13 cellular contexts compared by ENCODE assay signal in genomic region chr2:72138921-72139381, GRCh38. TPM values are rescaled to one million over a fixed set of nuclear protein-coding genes. Genes with fewer than 3 reads are reported as not detected.
DNase-seq lines count a peak whose midpoint lies in the region; ATAC-seq and TF ChIP-seq lines count a peak whose summit lies in the region.
"Had no signal": no experiment of that assay in that cellular context is flagged by ENCODE, and none has a peak within 500 bp of the region (broad histone marks: within the 10 kb centered on the region; RNA-seq: fewer than 3 reads in every experiment).

No MANE protein-coding gene starts in this region.

- H3K18ac ChIP-seq in mesenchymal stem cell (ENCODE audit: low read depth in 1 of 2, low read length in 2 of 2), result no peak overlapping the region

- peaks cover 4 to 16% of the 10 kb centered on the region in 2 experiments for H3K36me3 ChIP-seq in mesenchymal stem cell (ENCODE audit: control insufficient read depth in 1 of 2, insufficient read depth in 2 of 2, low read depth in 1 of 2, low read length in 2 of 2)
- H3K36me3 ChIP-seq: pancreas had no signal

- H2AFZ ChIP-seq in mesenchymal stem cell (ENCODE audit: low read depth, low read length), result no peak overlapping the region

- no peak overlapping the region for H3K4me3 ChIP-seq in coronary artery
- no peak overlapping the region for H3K4me3 ChIP-seq in mesenchymal stem cell (ENCODE audit: insufficient read depth in 1 of 2, low read depth in 1 of 2, low read length in 2 of 2)
- H3K4me3 ChIP-seq: pancreas had no signal

- H3K27ac Mint-ChIP-seq in stimulated activated naive CD8-positive, alpha-beta T cell treated with anti-CD3 and anti-CD28 coated beads, Interleukin-15, amount 100 ng/mL, for 72 hours, result no peak overlapping the region

- no peak overlapping the region for H3K23ac ChIP-seq in mesenchymal stem cell (ENCODE audit: low read length in 2 of 2)

- H2BK12ac ChIP-seq in mesenchymal stem cell (ENCODE audit: low read length in 2 of 2), result no peak overlapping the region

- no peak for DNase-seq in stimulated activated naive CD8-positive, alpha-beta T cell treated with anti-CD3 and anti-CD28 coated beads, Interleukin-15, amount 100 ng/mL, for 72 hours
- DNase-seq in stimulated activated naive CD8-positive, alpha-beta T cell treated with anti-CD3 and anti-CD28 coated beads, Interleukin-15, Interleukin-2, amounts not matched to agents 100 U/mL and 50 U/mL, for 24 hours, result no peak
- peak; percentile 86 for DNase-seq in coronary artery (ENCODE audit: low spot score)
- peak; percentile 46 for DNase-seq in myocyte (ENCODE audit: low read depth)
- no peak for DNase-seq in putamen (ENCODE audit: low spot score)
- no peak for DNase-seq in NCI-H128 (lab: John Stamatoyannopoulos, UW; ENCODE audit: unreplicated experiment)
- no peak for DNase-seq in mesenchymal stem cell
- DNase-seq: activated CD4-positive, alpha-beta T cell treated with anti-CD3 and anti-CD28 coated beads for 4 hours; activated T-cell treated with anti-CD3 and anti-CD28 coated beads, Interleukin-2, amount 50 U/mL, for 1 hour; cerebellar nuclear complex; NCI-H1105 had no signal

- no peak for TF ChIP-seq CTCF in coronary artery (IDR thresholded peaks at IDR 0.05)

- H4K91ac ChIP-seq in mesenchymal stem cell (ENCODE audit: low read length), result no peak overlapping the region

- H3K14ac ChIP-seq in mesenchymal stem cell (ENCODE audit: low read length in 2 of 2), result no peak overlapping the region

- no peak overlapping the region for H4K8ac ChIP-seq in mesenchymal stem cell (ENCODE audit: low read length)

- H3K4me1 Mint-ChIP-seq in stimulated activated naive CD8-positive, alpha-beta T cell treated with anti-CD3 and anti-CD28 coated beads, Interleukin-15, amount 100 ng/mL, for 72 hours, result peaks cover 13% of the 10 kb centered on the region

- H3K27ac ChIP-seq in coronary artery (peak overlapping the region; percentile 72 to 88), mesenchymal stem cell (ENCODE audit: low read length, poor library complexity, severe bottlenecking) (no peak overlapping the region)
- H3K27ac ChIP-seq: pancreas had no signal

- H3K9me3 Mint-ChIP-seq in stimulated activated naive CD8-positive, alpha-beta T cell treated with anti-CD3 and anti-CD28 coated beads, Interleukin-15, amount 100 ng/mL, for 72 hours, result no peaks in the 10 kb centered on the region

- H3K4me3 Mint-ChIP-seq in stimulated activated naive CD8-positive, alpha-beta T cell treated with anti-CD3 and anti-CD28 coated beads, Interleukin-15, amount 100 ng/mL, for 72 hours, result no peak overlapping the region

- H3K4me2 ChIP-seq in mesenchymal stem cell (ENCODE audit: low read length, poor library complexity, severe bottlenecking), result no peak overlapping the region

- no peak overlapping the region for H2BK15ac ChIP-seq in mesenchymal stem cell (ENCODE audit: low read depth, poor library complexity, severe bottlenecking)

- peaks cover 37% of the 10 kb centered on the region for H3K27me3 Mint-ChIP-seq in stimulated activated naive CD8-positive, alpha-beta T cell treated with anti-CD3 and anti-CD28 coated beads, Interleukin-15, amount 100 ng/mL, for 72 hours

- no peak overlapping the region for H2BK5ac ChIP-seq in mesenchymal stem cell (ENCODE audit: low read depth, low read length, poor library complexity, severe bottlenecking)

- H3K9ac ChIP-seq in mesenchymal stem cell (ENCODE audit: low read length), result no peak overlapping the region

- H2BK120ac ChIP-seq in mesenchymal stem cell (ENCODE audit: low read depth, low read length), result no peak overlapping the region

- no peaks in the 10 kb centered on the region for H3K9me3 ChIP-seq in mesenchymal stem cell (ENCODE audit: control insufficient read depth, low read length)
- H3K9me3 ChIP-seq: pancreas had no signal

- peaks cover 38% of the 10 kb centered on the region for H3K4me1 ChIP-seq in mesenchymal stem cell (ENCODE audit: control insufficient read depth, insufficient read depth, low read depth, low read length)
- H3K4me1 ChIP-seq: pancreas had no signal

- H2AK5ac ChIP-seq in mesenchymal stem cell (ENCODE audit: low read length, severe bottlenecking), result no peak overlapping the region

- ATAC-seq in stimulated activated naive CD8-positive, alpha-beta T cell treated with anti-CD3 and anti-CD28 coated beads, Interleukin-15, amount 100 ng/mL, for 72 hours, result peak; percentile 6
- no peak for ATAC-seq in stimulated activated naive CD8-positive, alpha-beta T cell treated with anti-CD3 and anti-CD28 coated beads, Interleukin-15, Interleukin-2, amounts not matched to agents 100 U/mL and 50 U/mL, for 24 hours
- ATAC-seq in HG03159 (IDR thresholded peaks at IDR 0.05; ENCODE audit: unreplicated experiment), result no peak

- H3K79me1 ChIP-seq in mesenchymal stem cell (replicated peaks; ENCODE audit: low read length, poor library complexity, severe bottlenecking), result no peaks in the 10 kb centered on the region

- 78% methylated on average over 14 of the region's 14 CpGs for WGBS in mesenchymal stem cell

- H3K27me3 ChIP-seq in mesenchymal stem cell (ENCODE audit: control insufficient read depth in 1 of 2, insufficient read depth in 1 of 2, low read length in 2 of 2), result peaks cover 0 to 14% of the 10 kb centered on the region in 2 experiments

- no peak overlapping the region for H3K4ac ChIP-seq in mesenchymal stem cell (ENCODE audit: low read depth in 1 of 2, low read length in 2 of 2)

RNA-seq across cellular contexts. Expression of gene CYP26B1, which starts 8.7 kb away (rescaled TPM):
- total RNA-seq in myocyte, result 0.10 and 0.19 TPM in 2 replicates
- polyA plus RNA-seq in myocyte (2012), result 0.29 TPM
- 0.08 TPM for polyA plus RNA-seq in mesenchymal stem cell (2013, experiment 1 of 2)
- polyA plus RNA-seq in mesenchymal stem cell (2013, experiment 2 of 2), result 0.10 TPM

Comparison
In these comparisons a context has a peak if more than half of its experiments do, and no peak if none do; other contexts are left out.
1. DNase-seq: peak in coronary artery (single experiment) and myocyte (single experiment); none in stimulated activated naive CD8-positive, alpha-beta T cell treated with anti-CD3 and anti-CD28 coated beads, Interleukin-15, amount 100 ng/mL, for 72 hours (0 of 2), stimulated activated naive CD8-positive, alpha-beta T cell treated with anti-CD3 and anti-CD28 coated beads, Interleukin-15, Interleukin-2, amounts not matched to agents 100 U/mL and 50 U/mL, for 24 hours (single experiment), putamen (single experiment), NCI-H128 (single experiment) and mesenchymal stem cell (single experiment).